In genomic region chr1:219128957-219129356, GRCh38 we compare ENCODE assay signal across 23 cellular contexts.
"Had no signal": no experiment of that assay in that cellular context is flagged by ENCODE, and none has a peak within 500 bp of the region (broad histone marks: within the 10 kb centered on the region; RNA-seq: fewer than 3 reads in every experiment).

No MANE protein-coding gene starts in this region.

- H3K27me3 ChIP-seq: hepatocyte, right lobe of liver, uterus had no signal

- FAIRE-seq: colon, islet of Langerhans, small intestine had no signal

- H3K36me3 ChIP-seq: right lobe of liver, uterus, WERI-Rb-1 had no signal

- H3K4me1 ChIP-seq: parathyroid adenoma, right lobe of liver, uterus had no signal

- H3K9me3 ChIP-seq: right lobe of liver, uterus had no signal

- H3K4me2 ChIP-seq: hepatocyte had no signal

- H2AFZ ChIP-seq: hepatocyte, parathyroid adenoma had no signal

- H3K9ac ChIP-seq: parathyroid adenoma had no signal

- DNase-seq: activated CD4-positive, alpha-beta T cell treated with anti-CD3 and anti-CD28 coated beads, Interleukin-2, amount 10 ng/mL, durations not matched to agents 7 days and 5 days; activated CD4-positive, CD25-positive, alpha-beta regulatory T cell treated with anti-CD3 and anti-CD28 coated beads, Interleukin-2, amount 50 U/mL, for 72 hours; activated CD8-positive, alpha-beta T cell treated with anti-CD3 and anti-CD28 coated beads, Interleukin-2, amount 10 ng/mL, durations not matched to agents 7 days and 5 days; activated gamma-delta T cell; anterior cingulate cortex; central memory CD4-positive, alpha-beta T cell; effector memory CD4-positive, alpha-beta T cell; foreskin melanocyte; glutamatergic neuron; left cardiac atrium; nephron progenitor cell; right lobe of liver; small intestine; stimulated activated CD4-positive, alpha-beta T cell treated with anti-CD3 and anti-CD28 coated beads, Interleukin-15, amount 100 ng/mL, for 24 hours; trophoblast cell; uterus; WERI-Rb-1 had no signal

- H3K27ac ChIP-seq: hepatocyte, parathyroid adenoma, right lobe of liver, uterus, WERI-Rb-1 had no signal

- ATAC-seq: activated CD8-positive, alpha-beta T cell treated with anti-CD3 and anti-CD28 coated beads, Interleukin-2, amount 10 ng/mL, durations not matched to agents 7 days and 5 days; esophagus mucosa; right lobe of liver; stimulated activated memory B cell treated with anti-CD40 and anti-IgM and Interleukin-4, amounts not matched to agents 10 μg/mL and 1 μg/mL and 100 μg/mL, for 72 hours had no signal

- H3K4me3 ChIP-seq: hepatocyte, right lobe of liver, uterus had no signal

- H3K79me2 ChIP-seq: hepatocyte, parathyroid adenoma had no signal
